Comparison of ENCODE assay signal across 20 cellular contexts in the genomic region with DNA sequence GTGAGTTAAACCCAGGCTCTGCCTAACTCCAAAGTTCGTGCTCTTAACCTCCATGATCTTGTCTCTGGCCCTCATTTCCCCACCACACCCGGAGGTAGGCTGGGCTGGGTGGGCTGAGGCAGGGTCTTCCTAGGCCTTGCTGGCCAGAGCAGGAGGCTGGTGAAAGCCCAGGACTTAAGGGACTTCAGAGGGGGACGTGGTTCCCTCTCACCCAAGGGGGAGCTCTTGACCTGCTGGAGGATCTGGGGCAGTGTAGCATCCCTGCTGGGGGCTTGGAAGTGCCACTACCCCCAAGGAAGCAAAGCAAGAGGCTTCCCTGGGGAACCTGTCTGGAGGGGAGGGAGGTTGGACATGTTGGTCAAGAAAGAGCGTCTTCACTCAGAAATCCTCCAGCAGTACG. TPM values are rescaled to one million over a fixed set of nuclear protein-coding genes. Genes with fewer than 3 reads are reported as not detected.
DNase-seq lines count a peak whose midpoint lies in the region; ATAC-seq, FAIRE-seq and TF ChIP-seq lines count a peak whose summit lies in the region.
"Had no signal": no experiment of that assay in that cellular context is flagged by ENCODE, and none has a peak within 500 bp of the region (broad histone marks: within the 10 kb centered on the region; RNA-seq: fewer than 3 reads in every experiment).

No MANE protein-coding gene starts in this region.

- H3K4me2 ChIP-seq in PC-9, result no peak overlapping the region
- H3K4me2 ChIP-seq: smooth muscle cell had no signal

- H3K27me3 ChIP-seq in ovary (no peaks in the 10 kb centered on the region), PC-9 (ENCODE audit: insufficient read depth, low read depth) (no peaks in the 10 kb centered on the region)

- H3K36me3 ChIP-seq in HEK293 (ENCODE audit: control insufficient read depth in 2 of 2, insufficient read depth in 1 of 2, low read length in 2 of 2), result no peaks in the 10 kb centered on the region
- no peaks in the 10 kb centered on the region for H3K36me3 ChIP-seq in ovary
- no peaks in the 10 kb centered on the region for H3K36me3 ChIP-seq in PC-9 (ENCODE audit: low read depth)

- H3K27me3 Mint-ChIP-seq in WTC11 (ENCODE audit: low read depth), result peaks cover 20% of the 10 kb centered on the region

- no peak overlapping the region for H3K27ac ChIP-seq in HEK293 (ENCODE audit: extremely low read depth, low read depth, low read length)
- no peak overlapping the region for H3K27ac ChIP-seq in ovary
- no peak overlapping the region for H3K27ac ChIP-seq in PC-9
- H3K27ac ChIP-seq: SK-N-MC had no signal

- H4K20me1 ChIP-seq in PC-9 (ENCODE audit: insufficient read depth), result no peaks in the 10 kb centered on the region

- BruUV-seq in PC-9 (replicated peaks; lab: Mats Ljungman, UMichigan), result no TSS peak

- CTCF ChIA-PET in HEK293 (lab: Yijun Ruan, JAX), result interaction anchor here (0.8 to 1.0 kb wide), 2 partner anchors 8 to 185 kb away, joined by 3 read pairs; no protein-coding TSS in a partner anchor
- CTCF ChIA-PET in WTC11 (lab: Charles Lee), result interaction anchor here (1.3 to 1.4 kb wide), 3 partner anchors 102 to 185 kb away, joined by 3 to 5 read pairs (median 4); no protein-coding TSS in a partner anchor
- CTCF ChIA-PET in PC-9 (lab: Charles Lee), result no interaction called here

- no peaks in the 10 kb centered on the region for H3K36me3 Mint-ChIP-seq in WTC11
- H3K36me3 Mint-ChIP-seq: natural killer cell had no signal

- DNase-seq in GM12864 (ENCODE audit: low read depth) (no peak), WTC11 (ENCODE audit: low spot score) (peak; percentile 23), ovary (peak in 4 of 5 donors; percentile 2 to 13 (median 3)), PC-9 (no peak), SW 1271 (lab: John Stamatoyannopoulos, UW) (no peak), urothelium cell line (ENCODE audit: low spot score) (no peak)
- DNase-seq: activated CD4-positive, alpha-beta T cell treated with anti-CD3 and anti-CD28 coated beads for 4 hours; AML-193; kidney glomerular epithelial cell; mesenchymal stem cell; natural killer cell; NCI-H1930; NCI-H510A; stimulated activated CD4-positive, alpha-beta T cell treated with anti-CD3 and anti-CD28 coated beads, Interleukin-4, amount 100 ng/mL, for 4 hours; T1000 had no signal

- intact Hi-C loops in ovary (cut with DNase I) (no loop called here), PC-9 (cut with micrococcal nuclease; ENCODE audit: unreplicated experiment) (loop anchor here (10.0 kb wide), 2 partner anchors 45 to 315 kb away; no protein-coding TSS in a partner anchor)

- no peak overlapping the region for H3K27ac Mint-ChIP-seq in WTC11
- H3K27ac Mint-ChIP-seq: natural killer cell had no signal

- H3K4me1 Mint-ChIP-seq in WTC11, result peaks cover 5% of the 10 kb centered on the region
- H3K4me1 Mint-ChIP-seq: natural killer cell had no signal

- no peak for ATAC-seq in WTC11
- no peak for ATAC-seq in HG03378 (IDR thresholded peaks at IDR 0.05; ENCODE audit: unreplicated experiment)
- ATAC-seq: natural killer cell had no signal

- H3F3A ChIP-seq in PC-9 (ENCODE audit: insufficient read depth, low read depth), result peaks cover 3% of the 10 kb centered on the region; the same call in 1 of the 2 replicates

- POLR2A ChIA-PET in HEK293 (lab: Yijun Ruan, JAX) (no interaction called here), WTC11 (lab: Charles Lee) (no interaction called here), PC-9 (lab: Charles Lee; ENCODE audit: unreplicated experiment) (no interaction called here)

- TF ChIP-seq CTCF in GM12864 (IDR thresholded peaks at IDR 0.05; ENCODE audit: low read depth, low read length, missing control alignments) (peak; percentile 18), HEK293 (tag by site-specific recombination; IDR thresholded peaks at IDR 0.05) (no peak), WTC11 (IDR thresholded peaks at IDR 0.05) (no peak), ovary (IDR thresholded peaks at IDR 0.05) (no peak), PC-9 (conservative IDR thresholded peaks at IDR 0.05) (no peak)

- no peak overlapping the region for H2AFZ ChIP-seq in PC-9

- H3K9me3 Mint-ChIP-seq in WTC11, result no peaks in the 10 kb centered on the region
- H3K9me3 Mint-ChIP-seq: natural killer cell had no signal

- no peak for TF ChIP-seq POLR2A in ovary (IDR thresholded peaks at IDR 0.05)

- H3K4me3 Mint-ChIP-seq in WTC11, result no peak overlapping the region
- H3K4me3 Mint-ChIP-seq: natural killer cell had no signal

- H3K79me2 ChIP-seq in PC-9 (ENCODE audit: low read depth), result no peaks in the 10 kb centered on the region

- no peaks in the 10 kb centered on the region for H3K4me1 ChIP-seq in HEK293 (ENCODE audit: control insufficient read depth, insufficient read depth, low read length)
- no peaks in the 10 kb centered on the region for H3K4me1 ChIP-seq in ovary (ENCODE audit: insufficient read depth)
- H3K4me1 ChIP-seq in PC-9 (replicated peaks; ENCODE audit: insufficient read depth), result no peaks in the 10 kb centered on the region

- no peaks in the 10 kb centered on the region for H3K9me2 ChIP-seq in PC-9 (ENCODE audit: insufficient read depth)

- no peak for FAIRE-seq in urothelium cell line (lab: Jason Lieb, UNC)
- FAIRE-seq: astrocyte had no signal

- 95% methylated on average over 5 of the region's 5 CpGs for whole genome bisulfite sequencing in ovary, 3 donors

- no peak for TF ChIP-seq EP300 in ovary (IDR thresholded peaks at IDR 0.05)

- H3K9me3 ChIP-seq in HEK293 (ENCODE audit: control insufficient read depth, insufficient read depth, low read depth, low read length) (no peaks in the 10 kb centered on the region), ovary (no peaks in the 10 kb centered on the region), PC-9 (ENCODE audit: insufficient read depth, low read depth) (no peaks in the 10 kb centered on the region)

- H3K4me3 ChIP-seq in GM12864 (ENCODE audit: low read depth, low read length) (no peak overlapping the region), HEK293 (ENCODE audit: low read depth, low read length) (no peak overlapping the region), ovary (no peak overlapping the region), PC-9 (no peak overlapping the region)
- H3K4me3 ChIP-seq: SK-N-MC, smooth muscle cell had no signal

TF ChIP-seq in HEK293, 187 proteins besides CTCF, POLR2A, EP300 and RAD21:
- no peak for TF ChIP-seq ZNF132 (tag by site-specific recombination; IDR thresholded peaks at IDR 0.05; ENCODE audit: borderline replicate concordance)
- no peak for TF ChIP-seq ZFP37 (tag by site-specific recombination; IDR thresholded peaks at IDR 0.05)
- TF ChIP-seq GLIS1 (tag by site-specific recombination; IDR thresholded peaks at IDR 0.05), result peak; percentile 89
- TF ChIP-seq ZIC2 (tag by site-specific recombination; IDR thresholded peaks at IDR 0.05), result peak; percentile 43; the same call in 1 of the 2 replicates

TF ChIP-seq in WTC11, 78 proteins besides CTCF, POLR2A, EP300 and RAD21 (continues in another document):
- no peak for TF ChIP-seq ZNF138 (CRISPR knock-in tag; conservative IDR thresholded peaks at IDR 0.05)
- TF ChIP-seq, protein P1, sequence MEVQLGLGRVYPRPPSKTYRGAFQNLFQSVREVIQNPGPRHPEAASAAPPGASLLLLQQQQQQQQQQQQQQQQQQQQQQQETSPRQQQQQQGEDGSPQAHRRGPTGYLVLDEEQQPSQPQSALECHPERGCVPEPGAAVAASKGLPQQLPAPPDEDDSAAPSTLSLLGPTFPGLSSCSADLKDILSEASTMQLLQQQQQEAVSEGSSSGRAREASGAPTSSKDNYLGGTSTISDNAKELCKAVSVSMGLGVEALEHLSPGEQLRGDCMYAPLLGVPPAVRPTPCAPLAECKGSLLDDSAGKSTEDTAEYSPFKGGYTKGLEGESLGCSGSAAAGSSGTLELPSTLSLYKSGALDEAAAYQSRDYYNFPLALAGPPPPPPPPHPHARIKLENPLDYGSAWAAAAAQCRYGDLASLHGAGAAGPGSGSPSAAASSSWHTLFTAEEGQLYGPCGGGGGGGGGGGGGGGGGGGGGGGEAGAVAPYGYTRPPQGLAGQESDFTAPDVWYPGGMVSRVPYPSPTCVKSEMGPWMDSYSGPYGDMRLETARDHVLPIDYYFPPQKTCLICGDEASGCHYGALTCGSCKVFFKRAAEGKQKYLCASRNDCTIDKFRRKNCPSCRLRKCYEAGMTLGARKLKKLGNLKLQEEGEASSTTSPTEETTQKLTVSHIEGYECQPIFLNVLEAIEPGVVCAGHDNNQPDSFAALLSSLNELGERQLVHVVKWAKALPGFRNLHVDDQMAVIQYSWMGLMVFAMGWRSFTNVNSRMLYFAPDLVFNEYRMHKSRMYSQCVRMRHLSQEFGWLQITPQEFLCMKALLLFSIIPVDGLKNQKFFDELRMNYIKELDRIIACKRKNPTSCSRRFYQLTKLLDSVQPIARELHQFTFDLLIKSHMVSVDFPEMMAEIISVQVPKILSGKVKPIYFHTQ (CRISPR knock-in tag; IDR thresholded peaks at IDR 0.05), result no peak
- no peak for TF ChIP-seq MYBL2 (CRISPR knock-in tag; IDR thresholded peaks at IDR 0.05)
- TF ChIP-seq, protein P2, sequence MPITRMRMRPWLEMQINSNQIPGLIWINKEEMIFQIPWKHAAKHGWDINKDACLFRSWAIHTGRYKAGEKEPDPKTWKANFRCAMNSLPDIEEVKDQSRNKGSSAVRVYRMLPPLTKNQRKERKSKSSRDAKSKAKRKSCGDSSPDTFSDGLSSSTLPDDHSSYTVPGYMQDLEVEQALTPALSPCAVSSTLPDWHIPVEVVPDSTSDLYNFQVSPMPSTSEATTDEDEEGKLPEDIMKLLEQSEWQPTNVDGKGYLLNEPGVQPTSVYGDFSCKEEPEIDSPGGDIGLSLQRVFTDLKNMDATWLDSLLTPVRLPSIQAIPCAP (CRISPR knock-in tag; IDR thresholded peaks at IDR 0.05), result no peak
- no peak for TF ChIP-seq SP1 (CRISPR knock-in tag; conservative IDR thresholded peaks at IDR 0.05)
- no peak for TF ChIP-seq ZNF121 (CRISPR knock-in tag; IDR thresholded peaks at IDR 0.05)
- no peak for TF ChIP-seq MXD4 (CRISPR knock-in tag; IDR thresholded peaks at IDR 0.05; ENCODE audit: borderline replicate concordance)
- no peak for TF ChIP-seq ETV6 (CRISPR knock-in tag; IDR thresholded peaks at IDR 0.05)
- TF ChIP-seq ESRRA (CRISPR knock-in tag; IDR thresholded peaks at IDR 0.05; ENCODE audit: borderline replicate concordance), result no peak
- TF ChIP-seq ZBTB21 (CRISPR knock-in tag; IDR thresholded peaks at IDR 0.05; ENCODE audit: borderline replicate concordance), result no peak
- no peak for TF ChIP-seq ELF4 (CRISPR knock-in tag; IDR thresholded peaks at IDR 0.05; ENCODE audit: low read depth)

RNA-seq across cellular contexts. Expression of a gene that starts 14.7 kb away (rescaled TPM):
- total RNA-seq in WTC11 (2021), result 0.07 to 0.23 TPM (median 0.13 TPM) in 3 replicates
- total RNA-seq in ovary, result 1 to 10 TPM in 2 of 7 donors, under 1 TPM in 4, not detected in 1; 0.11 to 3.1 (median 0.76) TPM
- polyA plus RNA-seq in ovary, result under 1 TPM; 0.12 to 0.45 TPM
- total RNA-seq in PC-9 (2021), result 27.8 and 38.9 TPM in 2 replicates
- total RNA-seq: natural killer cell had no signal

RNA-seq across cellular contexts. Expression of a gene that starts 51.6 kb away (rescaled TPM):
- total RNA-seq in WTC11 (2021) (0.34 to 0.44 TPM (median 0.37 TPM) in 3 replicates), ovary (under 1 TPM; 0.36 to 0.85 (median 0.63) TPM), PC-9 (2021) (0.57 and 0.68 TPM in 2 replicates)
- under 1 TPM; 0.45 to 0.57 TPM for polyA plus RNA-seq in ovary
- total RNA-seq: smooth muscle cell had no signal
- polyA plus RNA-seq: smooth muscle cell had no signal

Comparison
In these comparisons a context has a peak if more than half of its experiments do, and no peak if none do; other contexts are left out.
1. DNase-seq: peak in WTC11 (single experiment) and ovary (4 of 5); none in GM12864 (single experiment), PC-9 (0 of 2), SW 1271 (0 of 2) and urothelium cell line (single experiment).